ENCODE assay signal across 17 cellular contexts in genomic region chr5:122142480-122142879, GRCh38. TPM values are rescaled to one million over a fixed set of nuclear protein-coding genes. Genes with fewer than 3 reads are reported as not detected.
DNase-seq lines count a peak whose midpoint lies in the region; ATAC-seq, FAIRE-seq and TF ChIP-seq lines count a peak whose summit lies in the region.
"Had no signal": no experiment of that assay in that cellular context is flagged by ENCODE, and none has a peak within 500 bp of the region (broad histone marks: within the 10 kb centered on the region; RNA-seq: fewer than 3 reads in every experiment).

No MANE protein-coding gene starts in this region.

- peaks cover 11 to 12% (median 11%) of the 10 kb centered on the region in 3 donors for H3K4me1 Mint-ChIP-seq in T-cell

- no peaks in the 10 kb centered on the region for H3K9me1 ChIP-seq in K562 (ENCODE audit: control insufficient read depth, insufficient read depth, low read length)

- peaks cover 0 to 4% of the 10 kb centered on the region in 2 donors for H3K27me3 Mint-ChIP-seq in T-cell

- TF ChIP-seq POLR2A in K562 (conservative IDR thresholded peaks at IDR 0.05): no peak

- intact Hi-C loops in K562 (cut with micrococcal nuclease): no loop called here

- FAIRE-seq in K562 (lab: Jason Lieb, UNC): no peak
- FAIRE-seq: colon, HepG2 had no signal

- no peaks in the 10 kb centered on the region for H3K36me3 Mint-ChIP-seq in T-cell

- no peaks in the 10 kb centered on the region for H3K36me3 ChIP-seq in K562 (ENCODE audit: control insufficient read depth, insufficient read depth, low read length)

- CTCF ChIA-PET in K562 (lab: Yijun Ruan, JAX; ENCODE audit: low intra/inter-chr PET ratio) (no interaction called here), T-cell (lab: Charles Lee) (no interaction called here)

- no peaks in the 10 kb centered on the region for H4K20me1 ChIP-seq in K562 (replicated peaks; ENCODE audit: control insufficient read depth, insufficient read depth, low read length)

- no peak for TF ChIP-seq RAD21 in K562 (CRISPR knock-in tag; conservative IDR thresholded peaks at IDR 0.05 in 1 of 2, IDR thresholded peaks at IDR 0.05 in 1 of 2)

- peak; percentile 40 for DNase-seq in COLO829 (ENCODE audit: low spot score)
- peak; percentile 99 for DNase-seq in LHCN-M2 (ENCODE audit: low read depth)
- peak in 1 of 4 experiments; percentile 29 for DNase-seq in K562 (ENCODE audit: extremely low read depth in 1 of 4, low spot score in 3 of 4)
- peak; percentile 99 for DNase-seq in kidney tubule cell (ENCODE audit: low spot score)
- DNase-seq in DMS 273 treated with DMSO at 0.1 percent for 48 hours (lab: John Stamatoyannopoulos, UW): no peak
- no peak for DNase-seq in T-cell
- no peak for DNase-seq in HK-2 (ENCODE audit: unreplicated experiment)
- DNase-seq: activated CD8-positive, alpha-beta memory T cell treated with anti-CD3 and anti-CD28 coated beads for 24 hours; activated naive CD4-positive, alpha-beta T cell treated with anti-CD3 and anti-CD28 coated beads for 36 hours; GDM1; NCI-H1417; NCI-H510A had no signal

- H3K9me3 Mint-ChIP-seq in T-cell: no peaks in the 10 kb centered on the region
- H3K9me3 Mint-ChIP-seq: activated naive CD4-positive, alpha-beta T cell treated with anti-CD3 and anti-CD28 coated beads for 36 hours had no signal

- TF ChIP-seq EP300 in K562 (IDR thresholded peaks at IDR 0.05; ENCODE audit: low read length): no peak

- H3K9ac ChIP-seq in K562 (ENCODE audit: insufficient read depth in 1 of 2, low read depth in 2 of 2, low read length in 2 of 2): no peak overlapping the region

- TF ChIP-seq CTCF in K562 (IDR thresholded peaks at IDR 0.05 in 2 of 3, conservative IDR thresholded peaks at IDR 0.05 in 1 of 3; ENCODE audit: insufficient read depth in 2 of 3, low read depth in 1 of 3, low read length in 3 of 3): no peak

- no peak overlapping the region for H3K27ac ChIP-seq in K562 (ENCODE audit: extremely low read depth, low read depth, low read length)
- H3K27ac ChIP-seq: C4-2B had no signal

- H3K79me2 ChIP-seq in K562 (ENCODE audit: control insufficient read depth, insufficient read depth, low read length): no peaks in the 10 kb centered on the region

- POLR2A ChIA-PET in K562 (lab: Yijun Ruan, JAX) (interaction anchor here (0.6 to 0.8 kb wide), 2 partner anchors 12 to 1601 kb away, joined by 3 read pairs; no protein-coding TSS in a partner anchor), T-cell (lab: Charles Lee) (no interaction called here)

- peak overlapping the region; percentile 62 for H2AFZ ChIP-seq in K562 (ENCODE audit: low read depth, low read length)

- H3K4me2 ChIP-seq in K562 (ENCODE audit: insufficient read depth, low read length): no peak overlapping the region

- 19% methylated on average over 4 of the region's 4 CpGs for WGBS in K562 (ENCODE audit: insufficient coverage, low coverage, missing lambda C conversion rate)

- no peaks in the 10 kb centered on the region for H3K27me3 ChIP-seq in K562 (ENCODE audit: control insufficient read depth in 2 of 2, insufficient read depth in 2 of 2, low read length in 2 of 2)

- H3K4me1 ChIP-seq in K562 (replicated peaks in 1 of 2; ENCODE audit: control insufficient read depth in 2 of 2, insufficient read depth in 2 of 2, low read length in 2 of 2): peaks cover 0 to 9% of the 10 kb centered on the region in 2 experiments; a peak in 2 of 5 replicates

- ATAC-seq in K562 (peak; percentile 39; the same call in 2 of the 3 replicates), T-cell (replicated peaks in 1 of 4) (no peak), HG02884 (IDR thresholded peaks at IDR 0.05; ENCODE audit: unreplicated experiment) (no peak)
- ATAC-seq: HCT116, HepG2 had no signal

- H3K4me3 ChIP-seq in K562: no peak overlapping the region

- BruUV-seq in K562 (replicated peaks; lab: Mats Ljungman, UMichigan): no TSS peak

- in situ Hi-C loops in K562 (cut with MboI): no loop called here

- H3K4me3 Mint-ChIP-seq in T-cell: no peak overlapping the region
- H3K4me3 Mint-ChIP-seq: activated naive CD4-positive, alpha-beta T cell treated with anti-CD3 and anti-CD28 coated beads for 36 hours had no signal

- no peaks in the 10 kb centered on the region for H3K9me3 ChIP-seq in K562 (replicated peaks; ENCODE audit: control insufficient read depth, insufficient read depth, low read depth, low read length)

- no peak overlapping the region for H3K27ac Mint-ChIP-seq in T-cell
- H3K27ac Mint-ChIP-seq: activated naive CD4-positive, alpha-beta T cell treated with anti-CD3 and anti-CD28 coated beads for 36 hours had no signal

TF ChIP-seq in K562, 482 proteins besides CTCF, POLR2A, EP300 and RAD21 (continues in another document):
- TF ChIP-seq CCAR2 (IDR thresholded peaks at IDR 0.05; ENCODE audit: low read depth, low read length): no peak
- no peak for TF ChIP-seq CEBPG (CRISPR knock-in tag; IDR thresholded peaks at IDR 0.05)
- TF ChIP-seq CEBPG (tag; conservative IDR thresholded peaks at IDR 0.05 in 1 of 2, IDR thresholded peaks at IDR 0.05 in 1 of 2): no peak
- TF ChIP-seq NFE2 (IDR thresholded peaks at IDR 0.05; ENCODE audit: low read depth): peak; percentile 12; the same call in 1 of the 2 replicates
- TF ChIP-seq ZEB2 (IDR thresholded peaks at IDR 0.05): no peak
- TF ChIP-seq CREB1 (IDR thresholded peaks at IDR 0.05): no peak
- TF ChIP-seq CREB1 (CRISPR knock-in tag; IDR thresholded peaks at IDR 0.05): no peak
- TF ChIP-seq SMARCE1 (IDR thresholded peaks at IDR 0.05): no peak
- TF ChIP-seq, protein P1, sequence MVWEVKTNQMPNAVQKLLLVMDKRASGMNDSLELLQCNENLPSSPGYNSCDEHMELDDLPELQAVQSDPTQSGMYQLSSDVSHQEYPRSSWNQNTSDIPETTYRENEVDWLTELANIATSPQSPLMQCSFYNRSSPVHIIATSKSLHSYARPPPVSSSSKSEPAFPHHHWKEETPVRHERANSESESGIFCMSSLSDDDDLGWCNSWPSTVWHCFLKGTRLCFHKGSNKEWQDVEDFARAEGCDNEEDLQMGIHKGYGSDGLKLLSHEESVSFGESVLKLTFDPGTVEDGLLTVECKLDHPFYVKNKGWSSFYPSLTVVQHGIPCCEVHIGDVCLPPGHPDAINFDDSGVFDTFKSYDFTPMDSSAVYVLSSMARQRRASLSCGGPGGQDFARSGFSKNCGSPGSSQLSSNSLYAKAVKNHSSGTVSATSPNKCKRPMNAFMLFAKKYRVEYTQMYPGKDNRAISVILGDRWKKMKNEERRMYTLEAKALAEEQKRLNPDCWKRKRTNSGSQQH (CRISPR knock-in tag; IDR thresholded peaks at IDR 0.05): no peak
- TF ChIP-seq C11orf30 (IDR thresholded peaks at IDR 0.05; ENCODE audit: low read depth): peak; percentile 41
- TF ChIP-seq ZNF316 (IDR thresholded peaks at IDR 0.05): peak; percentile 33; the same call in 1 of the 2 replicates
- TF ChIP-seq MAFK (IDR thresholded peaks at IDR 0.05; ENCODE audit: low read length): peak; percentile 17; the same call in 1 of the 2 replicates
- TF ChIP-seq ASH1L (IDR thresholded peaks at IDR 0.05; ENCODE audit: borderline replicate concordance, low read depth, partially characterized antibody): no peak
- TF ChIP-seq CHAMP1 (IDR thresholded peaks at IDR 0.05): no peak

RNA-seq across cellular contexts. Expression of gene ZNF474, which starts 13.1 kb away (rescaled TPM):
- 0.40 TPM in 1 of 2 replicates, not detected in the other for total RNA-seq in LHCN-M2 (2014; rRNA removed)
- 0.33 TPM for polyA plus RNA-seq in LHCN-M2 (2012)
- total RNA-seq in K562 (2011; cell fraction: chromatin; rRNA removed; ENCODE audit: low replicate concordance): 0.23 and 0.95 TPM in 2 replicates
- total RNA-seq in K562 (2011; cell fraction: nucleolus; rRNA removed): 0.17 and 0.79 TPM in 2 replicates
- total RNA-seq in K562 (2011; cell fraction: nucleoplasm; rRNA removed): 0.44 and 0.92 TPM in 2 replicates
- 0.08 and 0.50 TPM in 2 replicates for total RNA-seq in K562 (2014; rRNA removed)
- 0.45 and 0.47 TPM in 2 replicates for total RNA-seq in K562 (2014; rRNA removed; fragmentation: Illumina TruSeq; extraction: Trizol)
- 0.26 and 0.62 TPM in 2 replicates for total RNA-seq in K562 (2015; rRNA removed; fragmentation: Illumina TruSeq; extraction: Trizol)
- 0.16 and 0.25 TPM in 2 replicates for total RNA-seq in K562 (2021)
- 0.31 and 0.45 TPM in 2 replicates for polyA plus RNA-seq in K562 (2011; rRNA removed)
- polyA plus RNA-seq in K562 (2011; cell fraction: cytosol; rRNA removed): 0.12 and 0.21 TPM in 2 replicates
- 0.28 and 0.63 TPM in 2 replicates for polyA plus RNA-seq in K562 (2011; cell fraction: nucleus; rRNA removed)
- 0.08 and 0.39 TPM in 2 replicates for polyA plus RNA-seq in K562 (2012)
- 0.22 and 0.31 TPM in 2 replicates for polyA plus RNA-seq in K562 (2014; fragmentation: Illumina TruSeq; extraction: Trizol)
- under 1 TPM; 0.35 to 0.39 TPM for polyA plus RNA-seq in K562 (2014; fragmentation: Nextera tagmentation; extraction: Ambion mirVana)
- 0.13 and 0.21 TPM in 2 replicates for polyA plus RNA-seq in K562 (2014; rRNA removed)
- polyA minus RNA-seq in K562 (2011; rRNA and poly(A)+ RNA removed): 0.42 and 0.60 TPM in 2 replicates
- not detected in 2 replicates for polyA minus RNA-seq in K562 (2011; cell fraction: cytosol; rRNA and poly(A)+ RNA removed)
- 0.27 and 0.44 TPM in 2 replicates for polyA minus RNA-seq in K562 (2011; cell fraction: nucleus; rRNA and poly(A)+ RNA removed)
- under 1 TPM in 3 of 5 donors, not detected in 2; 0.41 to 0.58 (median 0.51) TPM for total RNA-seq in T-cell
- total RNA-seq: activated naive CD4-positive, alpha-beta T cell treated with anti-CD3 and anti-CD28 coated beads for 36 hours had no signal
- polyA plus RNA-seq: HepG2 had no signal

Comparison
In these comparisons a context has a peak if more than half of its experiments do, and no peak if none do; other contexts are left out.
1. DNase-seq: peak in COLO829 (single experiment), LHCN-M2 (single experiment) and kidney tubule cell (single experiment); none in DMS 273 treated with DMSO at 0.1 percent for 48 hours (single experiment), T-cell (0 of 34) and HK-2 (single experiment).